13 cellular contexts compared by ENCODE assay signal in genomic region chr17:10099051-10099571, GRCh38.
DNase-seq lines count a peak whose midpoint lies in the region; ATAC-seq and TF ChIP-seq lines count a peak whose summit lies in the region.
"Had no signal": no experiment of that assay in that cellular context is flagged by ENCODE, and none has a peak within 500 bp of the region (broad histone marks: within the 10 kb centered on the region; RNA-seq: fewer than 3 reads in every experiment).

No MANE protein-coding gene starts in this region.

- H3K27me3 ChIP-seq in endodermal cell (ENCODE audit: control insufficient read depth, insufficient read depth, low read length, poor library complexity, severe bottlenecking) = no peaks in the 10 kb centered on the region

- no peak for ATAC-seq in stimulated activated naive B cell treated with anti-CD40 and anti-IgM and Interleukin-4, amounts not matched to agents 10 μg/mL and 1 μg/mL and 100 μg/mL, for 72 hours (replicated peaks)
- ATAC-seq in stimulated activated naive CD8-positive, alpha-beta T cell treated with anti-CD3 and anti-CD28 coated beads, Interleukin-15, Interleukin-2, amounts not matched to agents 100 U/mL and 50 U/mL, for 24 hours = no peak
- ATAC-seq in HG03571 (IDR thresholded peaks at IDR 0.05; ENCODE audit: unreplicated experiment) = no peak
- ATAC-seq: naive thymus-derived CD4-positive, alpha-beta T cell had no signal

- no peaks in the 10 kb centered on the region for H3K36me3 ChIP-seq in endodermal cell (ENCODE audit: control insufficient read depth, insufficient read depth, low read length)

- peak; percentile 80 for DNase-seq in AG20443 (ENCODE audit: low spot score)
- DNase-seq in NOMO-1 treated with DMSO at 0.1 percent for 48 hours (lab: John Stamatoyannopoulos, UW; ENCODE audit: unreplicated experiment) = peak; percentile 41
- DNase-seq in fibroblast of the conjunctiva (ENCODE audit: low read depth) = peak; percentile 91
- peak; percentile 48 for DNase-seq in retinal pigment epithelial cell (ENCODE audit: low read depth)
- DNase-seq in endodermal cell = no peak
- no peak for DNase-seq in stimulated activated naive B cell treated with anti-CD40 and anti-IgM and Interleukin-4, amounts not matched to agents 10 μg/mL and 1 μg/mL and 100 μg/mL, for 72 hours
- DNase-seq in stimulated activated naive CD8-positive, alpha-beta T cell treated with anti-CD3 and anti-CD28 coated beads, Interleukin-15, Interleukin-2, amounts not matched to agents 100 U/mL and 50 U/mL, for 24 hours = no peak
- DNase-seq: immature natural killer cell; KBM-7; naive thymus-derived CD4-positive, alpha-beta T cell had no signal

- H3K4me3 ChIP-seq in retinal pigment epithelial cell (ENCODE audit: low read length) = no peak overlapping the region
- no peak overlapping the region for H3K4me3 ChIP-seq in endodermal cell (ENCODE audit: low read length)

- no peaks in the 10 kb centered on the region for H3K9me3 Mint-ChIP-seq in endodermal cell
- no peaks in the 10 kb centered on the region for H3K9me3 Mint-ChIP-seq in stimulated activated naive B cell treated with anti-CD40 and anti-IgM and Interleukin-4, amounts not matched to agents 10 μg/mL and 1 μg/mL and 100 μg/mL, for 72 hours
- H3K9me3 Mint-ChIP-seq: immature natural killer cell; stimulated activated naive CD8-positive, alpha-beta T cell treated with anti-CD3 and anti-CD28 coated beads, Interleukin-15, Interleukin-2, amounts not matched to agents 100 ng/mL and 50 ng/mL, for 24 hours had no signal

- no peak for TF ChIP-seq CTCF in retinal pigment epithelial cell (conservative IDR thresholded peaks at IDR 0.05; ENCODE audit: low read depth, low read length)
- no peak for TF ChIP-seq CTCF in endodermal cell (conservative IDR thresholded peaks at IDR 0.05)

- no peak overlapping the region for H3K27ac ChIP-seq in endodermal cell (ENCODE audit: low read depth, low read length)
- H3K27ac ChIP-seq: C4-2B had no signal

- no peaks in the 10 kb centered on the region for H3K36me3 Mint-ChIP-seq in endodermal cell (ENCODE audit: low read depth)
- H3K36me3 Mint-ChIP-seq in stimulated activated naive B cell treated with anti-CD40 and anti-IgM and Interleukin-4, amounts not matched to agents 10 μg/mL and 1 μg/mL and 100 μg/mL, for 72 hours = no peaks in the 10 kb centered on the region
- H3K36me3 Mint-ChIP-seq: naive thymus-derived CD4-positive, alpha-beta T cell had no signal

- no peaks in the 10 kb centered on the region for H3K9me3 ChIP-seq in endodermal cell (ENCODE audit: control insufficient read depth, low read length)

- H3K4me1 ChIP-seq in endodermal cell (ENCODE audit: control insufficient read depth, insufficient read depth, low read length) = no peaks in the 10 kb centered on the region

- no peaks in the 10 kb centered on the region for H3K27me3 Mint-ChIP-seq in endodermal cell (ENCODE audit: insufficient read depth)
- no peaks in the 10 kb centered on the region for H3K27me3 Mint-ChIP-seq in stimulated activated naive B cell treated with anti-CD40 and anti-IgM and Interleukin-4, amounts not matched to agents 10 μg/mL and 1 μg/mL and 100 μg/mL, for 72 hours
- H3K27me3 Mint-ChIP-seq: stimulated activated naive CD8-positive, alpha-beta T cell treated with anti-CD3 and anti-CD28 coated beads, Interleukin-15, Interleukin-2, amounts not matched to agents 100 ng/mL and 50 ng/mL, for 24 hours had no signal

- no peak overlapping the region for H3K27ac Mint-ChIP-seq in endodermal cell
- no peak overlapping the region for H3K27ac Mint-ChIP-seq in stimulated activated naive B cell treated with anti-CD40 and anti-IgM and Interleukin-4, amounts not matched to agents 10 μg/mL and 1 μg/mL and 100 μg/mL, for 72 hours
- H3K27ac Mint-ChIP-seq: naive thymus-derived CD4-positive, alpha-beta T cell; stimulated activated naive CD8-positive, alpha-beta T cell treated with anti-CD3 and anti-CD28 coated beads, Interleukin-15, Interleukin-2, amounts not matched to agents 100 ng/mL and 50 ng/mL, for 24 hours had no signal

- 86 to 91% methylated on average over 7 to 8 of the region's 8 CpGs for WGBS in endodermal cell (ENCODE audit: insufficient coverage in 1 of 2, insufficient read length in 1 of 2), 2 experiments

- no peak overlapping the region for H3K4me3 Mint-ChIP-seq in endodermal cell
- H3K4me3 Mint-ChIP-seq in stimulated activated naive B cell treated with anti-CD40 and anti-IgM and Interleukin-4, amounts not matched to agents 10 μg/mL and 1 μg/mL and 100 μg/mL, for 72 hours = no peak overlapping the region
- H3K4me3 Mint-ChIP-seq: immature natural killer cell; naive thymus-derived CD4-positive, alpha-beta T cell; stimulated activated naive CD8-positive, alpha-beta T cell treated with anti-CD3 and anti-CD28 coated beads, Interleukin-15, Interleukin-2, amounts not matched to agents 100 ng/mL and 50 ng/mL, for 24 hours had no signal

- no peaks in the 10 kb centered on the region for H3K4me1 Mint-ChIP-seq in endodermal cell
- H3K4me1 Mint-ChIP-seq in stimulated activated naive B cell treated with anti-CD40 and anti-IgM and Interleukin-4, amounts not matched to agents 10 μg/mL and 1 μg/mL and 100 μg/mL, for 72 hours = peaks cover 0 to 8% of the 10 kb centered on the region in 2 donors

- H3K9ac ChIP-seq in endodermal cell (ENCODE audit: extremely low read depth, low read length, poor library complexity, severe bottlenecking) = no peak overlapping the region

Comparison
In these comparisons a context has a peak if more than half of its experiments do, and no peak if none do; other contexts are left out.
1. DNase-seq: peak in AG20443 (single experiment), NOMO-1 treated with DMSO at 0.1 percent for 48 hours (single experiment), fibroblast of the conjunctiva (single experiment) and retinal pigment epithelial cell (single experiment); none in endodermal cell (single experiment), stimulated activated naive B cell treated with anti-CD40 and anti-IgM and Interleukin-4, amounts not matched to agents 10 μg/mL and 1 μg/mL and 100 μg/mL, for 72 hours (single experiment) and stimulated activated naive CD8-positive, alpha-beta T cell treated with anti-CD3 and anti-CD28 coated beads, Interleukin-15, Interleukin-2, amounts not matched to agents 100 U/mL and 50 U/mL, for 24 hours (single experiment).